1 cellular context compared by ENCODE assay signal in genomic region chr3:45106874-45107273, GRCh38.
TF ChIP-seq lines count a peak whose summit lies in the region.

No MANE protein-coding gene starts in this region.

TF ChIP-seq in HepG2, 621 proteins besides CTCF, POLR2A, EP300 and RAD21 (continued from another document):
- TF ChIP-seq UBTF (CRISPR knock-in tag; IDR thresholded peaks at IDR 0.05) (no peak), KAT2B (IDR thresholded peaks at IDR 0.05; ENCODE audit: borderline replicate concordance, low read depth, low read length) (no peak), CAMTA2 (CRISPR knock-in tag; IDR thresholded peaks at IDR 0.05; ENCODE audit: borderline replicate concordance) (no peak)
